ENCODE assay signal across 8 cellular contexts in the genomic region with DNA sequence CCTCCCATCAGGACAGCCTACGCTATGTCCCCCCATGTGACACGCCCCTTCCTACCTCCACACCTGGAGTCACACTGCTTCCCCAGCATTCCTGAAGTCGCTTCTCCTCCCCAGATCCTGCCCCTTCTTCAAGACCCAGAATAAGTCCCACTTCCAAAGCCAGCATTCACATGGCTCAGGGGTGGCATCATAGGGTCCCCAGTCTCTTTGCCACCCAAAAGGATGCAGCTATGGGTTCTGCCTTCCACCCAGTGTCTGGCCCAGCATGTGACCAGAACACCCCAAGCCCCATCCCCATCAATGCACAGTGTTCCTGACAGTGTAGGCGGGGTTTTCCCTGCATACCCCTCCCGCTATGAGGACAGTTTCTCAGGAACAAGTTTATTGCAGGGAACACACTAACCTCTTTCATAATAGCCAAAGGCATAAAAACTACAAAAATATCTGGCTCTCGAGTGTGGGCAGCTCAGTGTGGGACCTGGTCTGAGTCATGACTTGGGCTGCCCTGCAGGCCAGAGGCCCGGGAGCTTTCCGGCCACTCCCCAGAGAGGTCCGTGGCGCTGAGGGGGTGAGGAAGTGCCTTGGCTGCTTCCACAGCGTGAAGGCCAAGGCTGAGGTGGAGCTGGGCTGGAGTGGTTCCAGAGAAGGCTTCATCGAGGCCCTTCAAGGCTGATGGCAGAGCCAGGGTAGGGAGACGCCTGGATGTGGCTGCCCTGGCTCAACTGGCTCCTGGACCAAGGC. TPM values are rescaled to one million over a fixed set of nuclear protein-coding genes. Genes with fewer than 3 reads are reported as not detected.
DNase-seq lines count a peak whose midpoint lies in the region; ATAC-seq and TF ChIP-seq lines count a peak whose summit lies in the region.

No MANE protein-coding gene starts in this region.

- H2AK5ac ChIP-seq in IMR-90 (ENCODE audit: low read depth, low read length), result peak overlapping the region; percentile 57

- TF ChIP-seq EP300 in tibial nerve (IDR thresholded peaks at IDR 0.05), result peak; percentile 24 to 56

- intact Hi-C loops in IMR-90 (cut with micrococcal nuclease), result no loop called here
- intact Hi-C loops in mammary epithelial cell (cut with micrococcal nuclease), result no loop called here
- intact Hi-C loops in right lobe of liver (cut with DNase I), result no loop called here

- H3K79me2 ChIP-seq in mammary epithelial cell (ENCODE audit: insufficient read depth, low read length), result no peaks in the 10 kb centered on the region

- CTCF ChIA-PET in IMR-90 (lab: Yijun Ruan, JAX), result no interaction called here
- CTCF ChIA-PET in mammary epithelial cell (lab: Charles Lee; ENCODE audit: low non-redundant PET), result no interaction called here

- no peak overlapping the region; the same call in 1 of the 2 replicates for H2BK20ac ChIP-seq in IMR-90 (ENCODE audit: low read depth, low read length)

- no peak overlapping the region for H2BK5ac ChIP-seq in IMR-90 (ENCODE audit: low read depth, low read length, poor library complexity, severe bottlenecking)

- no peak overlapping the region for H3K18ac ChIP-seq in IMR-90 (ENCODE audit: low read depth, low read length)

- POLR2A ChIA-PET in IMR-90 (lab: Charles Lee; ENCODE audit: unreplicated experiment), result no interaction called here

- 0 out of 2 replicates have a peak, but pooled peaks have one; percentile 17 for TF ChIP-seq RAD21 in IMR-90 (IDR thresholded peaks at IDR 0.05; ENCODE audit: low read length)

- peak overlapping the region; percentile 28 for H3K4ac ChIP-seq in IMR-90 (ENCODE audit: low read depth, low read length)

- H3K4me3 ChIP-seq in IMR-90 (ENCODE audit: insufficient read depth, low read depth, low read length) (no peak overlapping the region), mammary epithelial cell (replicated peaks in 1 of 3; ENCODE audit: insufficient read depth in 1 of 3, low read depth in 2 of 3, low read length in 3 of 3) (no peak overlapping the region), right lobe of liver (no peak overlapping the region), tibial nerve (no peak overlapping the region)

- WGBS in IMR-90 (ENCODE audit: extremely low coverage in 2 of 2, insufficient read length in 1 of 2), 2 experiments, result 28% methylated on average over 3 of the region's 13 CpGs; no CpG with 5 or more reads in 1 of the 2 experiments
- WGBS in mammary epithelial cell (ENCODE audit: low coverage, missing lambda C conversion rate), result 4% methylated on average over 10 of the region's 13 CpGs
- 58% methylated on average over 5 of the region's 13 CpGs for WGBS in right lobe of liver (ENCODE audit: insufficient coverage, low coverage, low lambda C conversion rate, missing lambda C conversion rate)
- 30 to 34% methylated on average over 12 to 13 of the region's 13 CpGs for WGBS in tibial nerve, 2 donors

- in situ Hi-C loops in IMR-90 (cut with MboI; ENCODE audit: low sequenced_read_pairs), result no loop called here
- in situ Hi-C loops in mammary epithelial cell (cut with MboI; ENCODE audit: low sequenced_read_pairs in 2 of 2), result no loop called here

- H3K9ac ChIP-seq in IMR-90 (ENCODE audit: low read depth, low read length) (no peak overlapping the region), mammary epithelial cell (ENCODE audit: insufficient read depth, low read length) (no peak overlapping the region)

- no peak overlapping the region for H3K56ac ChIP-seq in IMR-90 (ENCODE audit: extremely low read depth, insufficient read depth, low read length)

- ATAC-seq in IMR-90 (ENCODE audit: low read depth) (peak; percentile 97), right lobe of liver (peak; percentile 53 to 77 (median 56)), HG03097 (IDR thresholded peaks at IDR 0.05; ENCODE audit: low FRiP score, unreplicated experiment) (no peak), HG03280 (IDR thresholded peaks at IDR 0.05; ENCODE audit: unreplicated experiment) (no peak)

- peaks cover 26% of the 10 kb centered on the region for H3K4me1 ChIP-seq in IMR-90 (ENCODE audit: control insufficient read depth, insufficient read depth, low read length)
- H3K4me1 ChIP-seq in mammary epithelial cell (ENCODE audit: insufficient read depth, low read length), result peaks cover 17% of the 10 kb centered on the region
- no peaks in the 10 kb centered on the region for H3K4me1 ChIP-seq in right lobe of liver
- peaks cover 0 to 68% (median 32%) of the 10 kb centered on the region in 4 donors for H3K4me1 ChIP-seq in tibial nerve

- H3K27me3 ChIP-seq in IMR-90 (ENCODE audit: control insufficient read depth, insufficient read depth, low read length), result peaks cover 4% of the 10 kb centered on the region; the same call in 1 of the 2 replicates
- H3K27me3 ChIP-seq in mammary epithelial cell (ENCODE audit: insufficient read depth, low read length), result no peaks in the 10 kb centered on the region
- H3K27me3 ChIP-seq in right lobe of liver, result no peaks in the 10 kb centered on the region
- H3K27me3 ChIP-seq in tibial nerve, result no peaks in the 10 kb centered on the region

- peaks cover 29% of the 10 kb centered on the region for H3K9me1 ChIP-seq in IMR-90 (ENCODE audit: insufficient read depth, low read length)

- H2BK120ac ChIP-seq in IMR-90 (ENCODE audit: low read depth, low read length), result 0 out of 2 replicates have a peak overlapping the region, but pooled peaks have one; percentile 23

- peak overlapping the region in 1 of 2 experiments; percentile 17; a peak in 1 of 4 replicates for H4K8ac ChIP-seq in IMR-90 (ENCODE audit: low read depth in 2 of 2, low read length in 2 of 2)

- TF ChIP-seq POLR2A in IMR-90 (IDR thresholded peaks at IDR 0.05; ENCODE audit: low read depth, low read length) (no peak), right lobe of liver (IDR thresholded peaks at IDR 0.05) (no peak), tibial nerve (IDR thresholded peaks at IDR 0.05) (no peak)

- H3K23ac ChIP-seq in IMR-90 (ENCODE audit: low read depth, low read length), result no peak overlapping the region

- H3K14ac ChIP-seq in IMR-90 (replicated peaks; ENCODE audit: low read depth, low read length), result peak overlapping the region; percentile 28; the same call in 1 of the 2 replicates

- dilution Hi-C loops in IMR-90 (cut with HindIII; ENCODE audit: low sequenced_read_pairs, unreplicated experiment), result no loop called here
- dilution Hi-C loops in mammary epithelial cell (cut with HindIII; ENCODE audit: low sequenced_read_pairs), result no loop called here

- no peaks in the 10 kb centered on the region for H3K79me1 ChIP-seq in IMR-90 (ENCODE audit: low read depth in 1 of 2, low read length in 2 of 2)

- no peak overlapping the region; the same call in 1 of the 2 replicates for H3K4me2 ChIP-seq in IMR-90 (ENCODE audit: low read depth, low read length)
- peak overlapping the region; percentile 53 for H3K4me2 ChIP-seq in mammary epithelial cell (ENCODE audit: insufficient read depth, low read depth, low read length)

- H4K5ac ChIP-seq in IMR-90 (ENCODE audit: low read depth, low read length), result no peak overlapping the region

- H3K27ac ChIP-seq in IMR-90 (ENCODE audit: insufficient read depth, low read length) (no peak overlapping the region), mammary epithelial cell (ENCODE audit: insufficient read depth, low read depth, low read length) (no peak overlapping the region), right lobe of liver (no peak overlapping the region), tibial nerve (peak overlapping the region in 2 of 4 donors; percentile 57 to 75)

- H4K20me1 ChIP-seq in IMR-90 (ENCODE audit: insufficient read depth, low read length) (peaks cover 6% of the 10 kb centered on the region; the same call in 1 of the 2 replicates), mammary epithelial cell (ENCODE audit: insufficient read depth, low read length) (no peaks in the 10 kb centered on the region)

- peak overlapping the region; percentile 27; the same call in 1 of the 2 replicates for H4K91ac ChIP-seq in IMR-90 (ENCODE audit: insufficient read depth, low read depth, low read length)

- BruUV-seq in IMR-90 (replicated peaks; lab: Mats Ljungman, UMichigan) (no TSS peak), mammary epithelial cell (replicated peaks; lab: Mats Ljungman, UMichigan) (no TSS peak)

- H3K36me3 ChIP-seq in IMR-90 (ENCODE audit: control insufficient read depth, insufficient read depth, low read length) (no peaks in the 10 kb centered on the region), mammary epithelial cell (ENCODE audit: insufficient read depth, low read length) (no peaks in the 10 kb centered on the region), right lobe of liver (no peaks in the 10 kb centered on the region), tibial nerve (peaks cover 0 to 4% (median 0%) of the 10 kb centered on the region in 3 donors)

- TF ChIP-seq CTCF in IMR-90 (conservative IDR thresholded peaks at IDR 0.05; ENCODE audit: low read depth, low read length) (no peak), mammary epithelial cell (conservative IDR thresholded peaks at IDR 0.05 in 1 of 2, IDR thresholded peaks at IDR 0.05 in 1 of 2; ENCODE audit: extremely low read depth in 1 of 2, insufficient read depth in 1 of 2, low read depth in 1 of 2, low read length in 2 of 2) (no peak), right lobe of liver (IDR thresholded peaks at IDR 0.05) (no peak), tibial nerve (IDR thresholded peaks at IDR 0.05) (no peak)

- H3K9me3 ChIP-seq in IMR-90 (ENCODE audit: control insufficient read depth, insufficient read depth, low read length) (no peaks in the 10 kb centered on the region), mammary epithelial cell (replicated peaks; ENCODE audit: insufficient read depth, low read length) (no peaks in the 10 kb centered on the region), right lobe of liver (no peaks in the 10 kb centered on the region), tibial nerve (no peaks in the 10 kb centered on the region)

- H2AK9ac ChIP-seq in IMR-90 (replicated peaks; ENCODE audit: low read depth, low read length, poor library complexity), result peak overlapping the region; percentile 58

- H2AFZ ChIP-seq in IMR-90 (replicated peaks; ENCODE audit: low read length, poor library complexity), result peak overlapping the region; percentile 81
- peak overlapping the region; percentile 51 for H2AFZ ChIP-seq in mammary epithelial cell (ENCODE audit: low read depth, low read length)

- H2BK15ac ChIP-seq in IMR-90 (ENCODE audit: low read depth, low read length), result peak overlapping the region; percentile 12; the same call in 1 of the 3 replicates

- peak; percentile 86 for DNase-seq in IMR-90
- peak; percentile 70 for DNase-seq in mammary epithelial cell
- DNase-seq in right lobe of liver, result peak in 1 of 3 donors; percentile 49
- DNase-seq in tibial nerve (ENCODE audit: low spot score in 2 of 2), result peak; percentile 40 to 63
- DNase-seq in stimulated activated CD4-positive, alpha-beta T cell treated with anti-CD3 and anti-CD28 coated beads, Interleukin-2, amount 100 ng/mL, for 48 hours, result no peak
- no peak for DNase-seq in activated CD4-positive, alpha-beta T cell treated with anti-CD3 and anti-CD28 coated beads for 4 hours

RNA-seq across cellular contexts. Expression of gene ISLR, which starts 5.8 kb away (rescaled TPM):
- total RNA-seq in IMR-90 (2012; rRNA removed) (under 0.01 TPM in 2 replicates), mammary epithelial cell (under 1 TPM in 1 of 2 donors, not detected in 1; 0.50 TPM), right lobe of liver (1 to 10 TPM; 1.5 to 9.9 (median 2.6) TPM), tibial nerve (100 to 1,000 TPM in 3 of 4 donors, 10 to 100 TPM in 1; 41.7 to 250 (median 164) TPM)
- polyA plus RNA-seq in IMR-90 (2012; rRNA removed) (0.79 and 1.0 TPM in 2 replicates), mammary epithelial cell (0.08 TPM)
- polyA plus RNA-seq in IMR-90 (2012; cell fraction: cytosol; rRNA removed), result 0.53 and 2.1 TPM in 2 replicates
- 0.40 and 0.44 TPM in 2 replicates for polyA plus RNA-seq in IMR-90 (2012; cell fraction: nucleus; rRNA removed; ENCODE audit: low replicate concordance)
- not detected for polyA minus RNA-seq in mammary epithelial cell

RNA-seq across cellular contexts. Expression of gene STRA6, which starts 23.3 kb away (rescaled TPM):
- total RNA-seq in IMR-90 (2012; rRNA removed) (not detected in 2 replicates), mammary epithelial cell (under 1 TPM in 1 of 2 donors, not detected in 1; 0.17 TPM), right lobe of liver (under 1 TPM in 1 of 6 experiments, not detected in 5; 0.12 TPM), tibial nerve (1 to 10 TPM in 1 of 4 donors, under 1 TPM in 1, not detected in 2; 0.39 to 1.9 TPM)
- polyA plus RNA-seq in IMR-90 (2012; rRNA removed) (0.14 and 0.17 TPM in 2 replicates), mammary epithelial cell (0.15 TPM)
- 0.11 TPM in 1 of 2 replicates, not detected in the other for polyA plus RNA-seq in IMR-90 (2012; cell fraction: cytosol; rRNA removed)
- polyA plus RNA-seq in IMR-90 (2012; cell fraction: nucleus; rRNA removed; ENCODE audit: low replicate concordance), result 0.37 and 0.60 TPM in 2 replicates
- polyA minus RNA-seq in mammary epithelial cell, result not detected

RNA-seq across cellular contexts. Expression of gene ISLR2, which starts 48.9 kb away (rescaled TPM):
- total RNA-seq in IMR-90 (2012; rRNA removed) (not detected in 2 replicates), mammary epithelial cell (under 1 TPM in 1 of 2 donors, not detected in 1; under 0.01 TPM), right lobe of liver (under 1 TPM in 1 of 6 experiments, not detected in 5; 0.04 TPM), tibial nerve (1 to 10 TPM in 1 of 4 donors, under 1 TPM in 2, not detected in 1; 0.66 to 1.5 (median 0.98) TPM)
- polyA plus RNA-seq in IMR-90 (2012; rRNA removed) (not detected in 2 replicates), mammary epithelial cell (not detected)
- polyA plus RNA-seq in IMR-90 (2012; cell fraction: cytosol; rRNA removed), result not detected in 2 replicates
- polyA plus RNA-seq in IMR-90 (2012; cell fraction: nucleus; rRNA removed; ENCODE audit: low replicate concordance), result not detected in 2 replicates
- polyA minus RNA-seq in mammary epithelial cell, result not detected

RNA-seq across cellular contexts. Expression of gene CCDC33, which starts 56.9 kb away (rescaled TPM):
- total RNA-seq in IMR-90 (2012; rRNA removed) (not detected in 2 replicates), mammary epithelial cell (not detected), right lobe of liver (not detected), tibial nerve (not detected)
- polyA plus RNA-seq in IMR-90 (2012; rRNA removed) (not detected in 2 replicates), mammary epithelial cell (0.20 TPM)
- not detected in 2 replicates for polyA plus RNA-seq in IMR-90 (2012; cell fraction: cytosol; rRNA removed)
- not detected in 2 replicates for polyA plus RNA-seq in IMR-90 (2012; cell fraction: nucleus; rRNA removed; ENCODE audit: low replicate concordance)
- polyA minus RNA-seq in mammary epithelial cell, result not detected

Comparison
In these comparisons a context has a peak if more than half of its experiments do, and no peak if none do; other contexts are left out.
1. ATAC-seq: peak in IMR-90 (single experiment) and right lobe of liver (4 of 4); none in HG03097 (single experiment) and HG03280 (single experiment).
2. DNase-seq: peak in IMR-90 (single experiment), mammary epithelial cell (single experiment) and tibial nerve (2 of 2); none in stimulated activated CD4-positive, alpha-beta T cell treated with anti-CD3 and anti-CD28 coated beads, Interleukin-2, amount 100 ng/mL, for 48 hours (0 of 2) and activated CD4-positive, alpha-beta T cell treated with anti-CD3 and anti-CD28 coated beads for 4 hours (0 of 2).